In the genomic region with DNA sequence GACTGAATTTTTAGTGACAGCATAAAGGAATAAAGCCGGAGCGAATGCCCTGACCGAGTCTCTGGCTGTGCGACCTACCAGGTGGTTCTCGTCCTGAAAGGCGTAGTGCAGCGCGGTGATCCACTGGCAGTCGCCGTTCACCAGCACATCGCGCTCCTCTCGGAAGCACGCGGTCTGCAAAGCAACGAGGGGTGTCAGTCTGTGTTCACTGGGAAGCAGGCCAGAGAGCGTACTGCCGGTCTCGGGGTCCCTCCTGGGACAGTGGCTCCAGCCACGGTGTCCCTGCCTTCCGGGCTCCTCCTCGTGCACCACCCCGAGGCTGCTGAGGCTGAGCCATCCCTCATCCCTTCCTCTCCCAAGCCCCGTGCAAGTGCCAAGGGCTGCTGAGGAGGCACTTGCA, we compare ENCODE assay signal across 24 cellular contexts.
"Had no signal": no experiment of that assay in that cellular context is flagged by ENCODE, and none has a peak within 500 bp of the region (broad histone marks: within the 10 kb centered on the region; RNA-seq: fewer than 3 reads in every experiment).

No MANE protein-coding gene starts in this region.

- H3K27me3 Mint-ChIP-seq: activated naive CD8-positive, alpha-beta T cell; brain; naive B cell; type B pancreatic cell had no signal

- H3K27ac ChIP-seq: cardiac muscle cell, epithelial cell of prostate, esophagus squamous epithelium, heart right ventricle, left ventricle myocardium inferior, right atrium auricular region, thoracic aorta, uterus had no signal

- H3K4me1 ChIP-seq: pancreas, uterus had no signal

- H3K27me3 ChIP-seq: cardiac muscle cell, esophagus squamous epithelium, heart right ventricle, pancreas, right atrium auricular region, uterus had no signal

- H3K27ac Mint-ChIP-seq: activated naive CD8-positive, alpha-beta T cell; type B pancreatic cell had no signal

- H3K4me3 Mint-ChIP-seq: activated naive CD8-positive, alpha-beta T cell; brain; naive B cell; type B pancreatic cell had no signal

- H3K9me3 Mint-ChIP-seq: brain, naive B cell, type B pancreatic cell had no signal

- H3K4me1 Mint-ChIP-seq: brain had no signal

- H3K9me3 ChIP-seq: esophagus squamous epithelium, heart right ventricle, left ventricle myocardium inferior, pancreas, right atrium auricular region, thoracic aorta, uterus had no signal

- H3K36me3 ChIP-seq: uterus had no signal

- H3K4me3 ChIP-seq: cardiac muscle cell, esophagus squamous epithelium, heart right ventricle, left ventricle myocardium inferior, pancreas, right atrium auricular region, thoracic aorta, uterus had no signal

- DNase-seq: activated CD4-positive, alpha-beta T cell treated with anti-CD3 and anti-CD28 coated beads for 4 hours; activated CD4-positive, alpha-beta T cell treated with anti-CD3 and anti-CD28 coated beads, Interleukin-2, amount 50 U/mL, for 48 hours; activated CD8-positive, alpha-beta memory T cell treated with anti-CD3 and anti-CD28 coated beads for 24 hours; activated effector memory CD4-positive, alpha-beta T cell treated with Interleukin-2 at 50 U/mL for 16 hours; activated naive CD4-positive, alpha-beta T cell treated with Interleukin-2 at 50 U/mL for 16 hours; cerebellar nuclear complex; cortex of kidney; esophagus squamous epithelium; foreskin melanocyte; heart right ventricle; left ventricle myocardium inferior; naive B cell; stimulated activated CD4-positive, alpha-beta T cell treated with anti-CD3 and anti-CD28 coated beads, Interleukin-2, amount 100 ng/mL, for 48 hours; stimulated activated naive CD4-positive, alpha-beta T cell treated with Interleukin-2 at 50 U/mL for 16 hours; T-helper 1 cell; uterus had no signal
